In the genomic region with DNA sequence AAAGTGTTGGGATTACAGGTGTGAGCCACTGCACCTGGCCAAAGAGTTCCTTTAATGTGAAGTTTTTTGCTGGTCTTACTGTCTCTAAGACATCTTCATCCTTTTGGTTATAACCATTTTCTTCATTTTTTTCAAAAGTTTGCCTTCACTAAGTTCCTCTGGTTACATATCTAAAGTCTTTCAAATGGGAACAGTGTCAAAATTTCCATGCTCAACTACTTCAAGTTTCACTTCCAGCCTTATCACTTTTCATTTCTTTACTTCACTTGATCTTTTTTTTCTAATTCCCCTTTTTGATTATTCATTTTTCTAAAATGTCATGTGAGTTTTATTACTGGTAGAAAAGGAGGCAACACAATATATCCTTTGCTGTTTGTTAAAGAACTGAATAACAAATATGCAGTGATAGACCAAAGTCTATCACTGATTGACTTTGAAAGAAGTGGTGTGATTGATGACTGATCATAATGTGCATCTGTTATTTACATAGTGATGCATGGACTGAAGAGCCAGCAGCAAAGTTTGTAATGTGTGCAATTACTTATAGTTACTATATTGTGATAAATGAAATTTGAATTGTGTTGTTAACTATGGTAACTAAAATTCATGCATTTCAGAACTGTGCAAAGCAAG, we compare ENCODE assay signal across 1 cellular context.
TF ChIP-seq lines count a peak whose summit lies in the region.

No MANE protein-coding gene starts in this region.

TF ChIP-seq in HepG2, 621 proteins besides CTCF, POLR2A, EP300 and RAD21 (continued from another document):
- TF ChIP-seq ZNF557 (CRISPR knock-in tag; IDR thresholded peaks at IDR 0.05) (no peak), SSRP1 (CRISPR knock-in tag; IDR thresholded peaks at IDR 0.05) (no peak)
- TF ChIP-seq, protein P1, sequence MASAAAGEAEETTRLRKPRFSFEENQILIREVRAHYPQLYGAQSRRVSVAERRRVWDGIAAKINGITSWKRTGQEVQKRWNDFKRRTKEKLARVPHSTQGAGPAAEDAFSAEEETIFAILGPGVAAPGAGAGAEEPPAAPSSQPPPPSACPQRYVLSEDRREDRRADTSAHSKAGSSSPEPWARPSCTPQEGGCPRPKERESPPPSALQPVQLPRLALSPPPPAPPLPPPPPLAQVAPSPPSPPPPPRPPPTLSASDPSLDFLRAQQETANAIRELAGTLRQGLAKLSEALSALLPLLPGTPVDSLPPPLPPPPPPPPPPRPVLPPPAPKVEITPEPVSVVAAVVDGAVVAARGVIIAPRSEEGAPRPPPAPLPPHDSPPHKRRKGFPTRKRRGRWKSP (CRISPR knock-in tag; IDR thresholded peaks at IDR 0.05): no peak
- TF ChIP-seq, protein P2, sequence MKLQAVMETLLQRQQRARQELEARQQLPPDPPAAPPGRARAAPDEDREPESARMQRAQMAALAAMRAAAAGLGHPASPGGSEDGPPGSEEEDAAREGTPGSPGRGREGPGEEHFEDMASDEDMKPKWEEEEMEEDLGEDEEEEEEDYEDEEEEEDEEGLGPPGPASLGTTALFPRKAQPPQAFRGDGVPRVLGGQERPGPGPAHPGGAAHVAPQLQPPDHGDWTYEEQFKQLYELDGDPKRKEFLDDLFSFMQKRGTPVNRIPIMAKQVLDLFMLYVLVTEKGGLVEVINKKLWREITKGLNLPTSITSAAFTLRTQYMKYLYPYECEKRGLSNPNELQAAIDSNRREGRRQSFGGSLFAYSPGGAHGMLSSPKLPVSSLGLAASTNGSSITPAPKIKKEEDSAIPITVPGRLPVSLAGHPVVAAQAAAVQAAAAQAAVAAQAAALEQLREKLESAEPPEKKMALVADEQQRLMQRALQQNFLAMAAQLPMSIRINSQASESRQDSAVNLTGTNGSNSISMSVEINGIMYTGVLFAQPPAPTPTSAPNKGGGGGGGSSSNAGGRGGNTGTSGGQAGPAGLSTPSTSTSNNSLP (IDR thresholded peaks at IDR 0.05; ENCODE audit: low read depth, low read length): peak; percentile 63
